Comparison of ENCODE assay signal across 32 cellular contexts in the genomic region with DNA sequence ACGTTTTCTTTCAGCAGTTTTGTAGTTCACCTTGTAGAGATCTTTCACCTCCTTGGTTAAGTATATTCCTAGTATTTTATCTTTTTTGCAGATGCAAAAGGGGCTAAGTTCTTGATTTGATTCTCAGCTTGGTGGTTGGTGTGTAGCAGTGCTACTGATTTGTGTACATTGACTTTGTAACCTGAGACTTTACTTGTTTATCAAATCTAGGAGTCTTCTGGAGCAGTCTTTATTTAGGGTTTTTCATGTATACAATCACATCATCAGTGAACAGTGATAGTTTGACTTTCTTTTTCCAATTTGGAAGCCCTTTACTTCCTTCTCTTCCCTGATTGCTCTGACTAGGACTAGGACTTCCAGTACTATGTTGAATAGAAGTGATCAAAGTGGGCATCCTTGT.
"Had no signal": no experiment of that assay in that cellular context is flagged by ENCODE, and none has a peak within 500 bp of the region (broad histone marks: within the 10 kb centered on the region; RNA-seq: fewer than 3 reads in every experiment).

No MANE protein-coding gene starts in this region.

- H3K4me3 ChIP-seq: ascending aorta, cardiac muscle cell, coronary artery, MG63, PC-9 had no signal

- H3K4me2 ChIP-seq: PC-9 had no signal

- H3K27me3 ChIP-seq: ascending aorta, cardiac muscle cell, MG63 had no signal

- H3K27ac ChIP-seq: ascending aorta, cardiac muscle cell, coronary artery, PC-9, WERI-Rb-1 had no signal

- H3K4me1 ChIP-seq: ascending aorta had no signal

- H3K36me3 ChIP-seq: cardiac muscle cell, MG63, WERI-Rb-1 had no signal

- ATAC-seq: activated CD8-positive, alpha-beta memory T cell treated with anti-CD3 and anti-CD28 coated beads, Interleukin-2, amount 10 ng/mL, durations not matched to agents 7 days and 5 days had no signal

- DNase-seq: activated CD4-positive, alpha-beta memory T cell treated with anti-CD3 and anti-CD28 coated beads, Interleukin-2, amount 10 ng/mL, durations not matched to agents 7 days and 5 days; activated CD4-positive, alpha-beta T cell treated with anti-CD3 and anti-CD28 coated beads for 1 hour; activated CD4-positive, alpha-beta T cell treated with anti-CD3 and anti-CD28 coated beads for 48 hours; activated CD4-positive, CD25-positive, alpha-beta regulatory T cell; activated CD8-positive, alpha-beta memory T cell treated with anti-CD3 and anti-CD28 coated beads for 24 hours; activated CD8-positive, alpha-beta memory T cell treated with anti-CD3 and anti-CD28 coated beads, Interleukin-2, amount 10 ng/mL, durations not matched to agents 7 days and 5 days; activated CD8-positive, alpha-beta memory T cell treated with anti-CD3 and anti-CD28 coated beads, Interleukin-2, amount 50 U/mL, for 48 hours; activated gamma-delta T cell; activated naive CD4-positive, alpha-beta T cell treated with Interleukin-2 at 50 U/mL for 16 hours; activated naive CD8-positive, alpha-beta T cell treated with anti-CD3 and anti-CD28 coated beads, Interleukin-2, amount 10 ng/mL, durations not matched to agents 7 days and 5 days; amygdala; Kasumi-1; MG63; NCI-H1048; NCI-H1105 treated with DMSO at 0.1 percent for 48 hours; NCI-H1436; NCI-H1694; NCI-H1930; NCI-H2081 treated with DMSO at 0.1 percent for 48 hours; NCI-H2227 treated with DMSO at 0.1 percent for 48 hours; NCI-H446; NCI-H510A treated with DMSO at 0.1 percent for 48 hours; PC-9; Right ventricle myocardium superior; SW 1271; T-helper 1 cell; T-helper 2 cell; T-helper 9 cell; WERI-Rb-1 had no signal

- H2AFZ ChIP-seq: PC-9 had no signal

- H3K9me3 ChIP-seq: ascending aorta, MG63 had no signal
